Comparison of ENCODE assay signal across 14 cellular contexts in the genomic region with DNA sequence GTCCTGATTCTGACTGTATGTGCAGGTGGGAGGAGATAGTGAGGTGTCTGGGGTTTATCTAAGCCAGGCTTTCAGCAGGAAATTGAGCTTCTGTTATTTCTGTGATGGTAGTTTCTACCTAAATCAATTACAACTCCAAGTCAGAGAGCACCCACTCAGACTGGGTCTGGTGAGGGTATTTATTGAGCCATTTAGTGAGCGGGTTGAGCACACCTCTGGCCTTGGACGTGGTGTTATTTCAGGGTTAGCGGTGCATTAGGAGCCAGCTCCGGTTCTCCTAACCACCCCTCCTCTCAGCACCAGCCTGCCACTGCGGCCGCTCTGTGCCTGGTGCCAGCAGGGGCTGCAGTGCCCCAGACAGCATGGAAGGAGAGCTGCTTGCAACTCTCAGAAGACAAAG.
A peak's percentile ranks its signal among the peaks of the same experiment; 100 is the strongest.
DNase-seq lines count a peak whose midpoint lies in the region; TF ChIP-seq lines count a peak whose summit lies in the region.
"Had no signal": no experiment of that assay in that cellular context is flagged by ENCODE, and none has a peak within 500 bp of the region (broad histone marks: within the 10 kb centered on the region; RNA-seq: fewer than 3 reads in every experiment).

No MANE protein-coding gene starts in this region.

- no peaks in the 10 kb centered on the region for H3K79me2 ChIP-seq in Karpas-422 (ENCODE audit: low read length)
- no peaks in the 10 kb centered on the region for H3K79me2 ChIP-seq in osteoblast (ENCODE audit: insufficient read depth, low read length)

- DNase-seq in activated effector memory CD4-positive, alpha-beta T cell treated with anti-CD3 and anti-CD28 coated beads, Interleukin-2, amount 50 U/mL, for 16 hours: peak; percentile 24
- no peak for DNase-seq in activated effector memory CD4-positive, alpha-beta T cell treated with Interleukin-2 at 50 U/mL for 16 hours
- DNase-seq in Karpas-422: peak; percentile 23
- DNase-seq in islet precursor cell: peak; percentile 27
- peak; percentile 80 for DNase-seq in osteoblast (ENCODE audit: insufficient read length, low spot score, missing footprints)
- DNase-seq in C1 segment of cervical spinal cord (lab: John Stamatoyannopoulos, UW): no peak
- no peak for DNase-seq in HuH-7.5 (ENCODE audit: low spot score)
- DNase-seq in iPS-NIHi7 (ENCODE audit: extremely low spot score): no peak
- DNase-seq: ACHN; CD8-positive, alpha-beta T cell; COR-L47; GM23248 had no signal

- no peaks in the 10 kb centered on the region for H3K36me3 ChIP-seq in Karpas-422 (ENCODE audit: insufficient read depth, low read length)
- H3K36me3 ChIP-seq in osteoblast (ENCODE audit: insufficient read depth, low read length): no peaks in the 10 kb centered on the region

- no peak for TF ChIP-seq CTCF in osteoblast (IDR thresholded peaks at IDR 0.05; ENCODE audit: extremely low read depth, low read depth, low read length)

- H3K27me3 ChIP-seq in Karpas-422 (ENCODE audit: low read length): no peaks in the 10 kb centered on the region
- no peaks in the 10 kb centered on the region for H3K27me3 ChIP-seq in osteoblast (ENCODE audit: insufficient read depth, low read length)

- no peak overlapping the region for H3K9ac ChIP-seq in Karpas-422 (ENCODE audit: low read length)
- H3K9ac ChIP-seq: GM23248 had no signal

- no peak overlapping the region for H3K4me3 ChIP-seq in Karpas-422 (ENCODE audit: low read length)
- H3K4me3 ChIP-seq in osteoblast (ENCODE audit: insufficient read depth, low read length): no peak overlapping the region
- H3K4me3 ChIP-seq: GM23248 had no signal

- H2AFZ ChIP-seq in Karpas-422 (ENCODE audit: low read length): no peak overlapping the region
- H2AFZ ChIP-seq in osteoblast (ENCODE audit: low read length): no peak overlapping the region
- H2AFZ ChIP-seq: GM23248 had no signal

- H3K4me2 ChIP-seq in Karpas-422 (ENCODE audit: low read depth, low read length, poor library complexity, severe bottlenecking): no peak overlapping the region
- no peak overlapping the region for H3K4me2 ChIP-seq in osteoblast (ENCODE audit: insufficient read depth, low read length)

- H4K20me1 ChIP-seq in Karpas-422 (ENCODE audit: insufficient read depth, low read depth, low read length): no peaks in the 10 kb centered on the region
- no peaks in the 10 kb centered on the region for H4K20me1 ChIP-seq in osteoblast (ENCODE audit: insufficient read depth, low read length)

- no peaks in the 10 kb centered on the region for H3K4me1 ChIP-seq in Karpas-422 (ENCODE audit: low read length)
- H3K4me1 ChIP-seq in osteoblast (ENCODE audit: insufficient read depth, low read length): no peaks in the 10 kb centered on the region

- no peaks in the 10 kb centered on the region for H3K9me2 ChIP-seq in Karpas-422 (replicated peaks; ENCODE audit: insufficient read depth, low read length)

- no peaks in the 10 kb centered on the region; the same call in 1 of the 2 replicates for H3K9me3 ChIP-seq in Karpas-422 (ENCODE audit: low read length)
- H3K9me3 ChIP-seq in osteoblast (ENCODE audit: low read depth, low read length): no peaks in the 10 kb centered on the region

- no peak overlapping the region for H3K27ac ChIP-seq in Karpas-422 (ENCODE audit: low read length)
- H3K27ac ChIP-seq in osteoblast (ENCODE audit: low read depth, low read length): no peak overlapping the region
- H3K27ac ChIP-seq: C4-2B, GM23248, HL-60 had no signal

Comparison
In these comparisons a context has a peak if more than half of its experiments do, and no peak if none do; other contexts are left out.
1. DNase-seq: peak in activated effector memory CD4-positive, alpha-beta T cell treated with anti-CD3 and anti-CD28 coated beads, Interleukin-2, amount 50 U/mL, for 16 hours (single experiment), Karpas-422 (single experiment), islet precursor cell (single experiment) and osteoblast (single experiment); none in activated effector memory CD4-positive, alpha-beta T cell treated with Interleukin-2 at 50 U/mL for 16 hours (single experiment), C1 segment of cervical spinal cord (0 of 14), HuH-7.5 (single experiment) and iPS-NIHi7 (single experiment).